ENCODE assay signal across 1 cellular context in genomic region chr12:128818065-128819022, GRCh38.
TF ChIP-seq lines count a peak whose summit lies in the region.

No MANE protein-coding gene starts in this region.

TF ChIP-seq in GM12878, 131 proteins besides CTCF, POLR2A, EP300 and RAD21 (continued from another document and continues in another):
- no peak for TF ChIP-seq ELK1 (IDR thresholded peaks at IDR 0.05; ENCODE audit: low read depth, low read length)
- TF ChIP-seq STAT1 (conservative IDR thresholded peaks at IDR 0.05) = no peak
- TF ChIP-seq TCF3 (IDR thresholded peaks at IDR 0.05; ENCODE audit: borderline replicate concordance, insufficient read depth, low read depth, low read length) = peak; percentile 67; the same call in 1 of the 2 replicates
- TF ChIP-seq ZNF24 (IDR thresholded peaks at IDR 0.05) = no peak
- no peak for TF ChIP-seq IRF4 (IDR thresholded peaks at IDR 0.05; ENCODE audit: low read depth, low read length)
- TF ChIP-seq CEBPZ (IDR thresholded peaks at IDR 0.05; ENCODE audit: low read depth, low read length) = no peak
- no peak for TF ChIP-seq KLF5 (IDR thresholded peaks at IDR 0.05; ENCODE audit: partially characterized antibody)
- no peak for TF ChIP-seq ZZZ3 (IDR thresholded peaks at IDR 0.05; ENCODE audit: control insufficient read depth, insufficient read length, low read depth)
- TF ChIP-seq TCF12 (IDR thresholded peaks at IDR 0.05; ENCODE audit: low read depth, low read length) = 0 out of 2 replicates have a peak, but pooled peaks have one; percentile 41
- TF ChIP-seq ZBED1 (IDR thresholded peaks at IDR 0.05; ENCODE audit: borderline replicate concordance) = no peak
- TF ChIP-seq MYB (IDR thresholded peaks at IDR 0.05; ENCODE audit: borderline replicate concordance, low read depth, low read length) = no peak
- TF ChIP-seq RELA (IDR thresholded peaks at IDR 0.05; ENCODE audit: borderline replicate concordance, partially characterized antibody) = peak; percentile 21
- no peak for TF ChIP-seq FOXK2 (IDR thresholded peaks at IDR 0.05)
- TF ChIP-seq RFX5 (IDR thresholded peaks at IDR 0.05; ENCODE audit: low read depth, low read length) = no peak
- TF ChIP-seq NRF1 (conservative IDR thresholded peaks at IDR 0.05; ENCODE audit: low read depth, low read length) = no peak
- no peak for TF ChIP-seq MTA2 (IDR thresholded peaks at IDR 0.05; ENCODE audit: low read depth)
- TF ChIP-seq CBX3 (IDR thresholded peaks at IDR 0.05; ENCODE audit: borderline replicate concordance, low read depth) = no peak
- TF ChIP-seq ZNF384 (IDR thresholded peaks at IDR 0.05; ENCODE audit: borderline replicate concordance, low read depth, low read length) = 0 out of 2 replicates have a peak, but pooled peaks have one; percentile 42
- TF ChIP-seq IKZF1 (conservative IDR thresholded peaks at IDR 0.05) = no peak; the same call in none of the 2 replicates
- no peak for TF ChIP-seq GATAD2B (conservative IDR thresholded peaks at IDR 0.05; ENCODE audit: low read depth)
- TF ChIP-seq NFXL1 (IDR thresholded peaks at IDR 0.05; ENCODE audit: borderline replicate concordance) = no peak
- no peak for TF ChIP-seq POU2F2 (IDR thresholded peaks at IDR 0.05; ENCODE audit: borderline replicate concordance, low read depth, low read length)
- no peak for TF ChIP-seq SREBF1 (IDR thresholded peaks at IDR 0.05; ENCODE audit: low read length)
- no peak for TF ChIP-seq CREM (IDR thresholded peaks at IDR 0.05; ENCODE audit: low read depth)
- TF ChIP-seq ZBTB11 (CRISPR knock-in tag; IDR thresholded peaks at IDR 0.05) = no peak
- 0 out of 2 replicates have a peak, but pooled peaks have one; percentile 29 for TF ChIP-seq WRNIP1 (IDR thresholded peaks at IDR 0.05; ENCODE audit: borderline replicate concordance, low read depth, low read length)
- TF ChIP-seq MTA3 (IDR thresholded peaks at IDR 0.05; ENCODE audit: borderline replicate concordance, low read length) = peak; percentile 19; the same call in 1 of the 2 replicates
- no peak for TF ChIP-seq CREB1 (IDR thresholded peaks at IDR 0.05; ENCODE audit: low read depth)
- TF ChIP-seq MAX (IDR thresholded peaks at IDR 0.05; ENCODE audit: low read depth, low read length) = no peak
- TF ChIP-seq CBX5 (IDR thresholded peaks at IDR 0.05; ENCODE audit: low read depth) = no peak
- no peak for TF ChIP-seq ATF3 (IDR thresholded peaks at IDR 0.05; ENCODE audit: borderline replicate concordance, extremely low read depth, low read depth, low read length)
- no peak for TF ChIP-seq SMC3 (IDR thresholded peaks at IDR 0.05; ENCODE audit: borderline replicate concordance, low read length)
- TF ChIP-seq JUND (IDR thresholded peaks at IDR 0.05; ENCODE audit: low read depth, low read length) = no peak
- no peak; a peak in 1 of 4 replicates for TF ChIP-seq BHLHE40 (IDR thresholded peaks at IDR 0.05; ENCODE audit: borderline replicate concordance in 1 of 2, low read depth in 2 of 2, low read length in 1 of 2)
- peak; percentile 10; the same call in 1 of the 2 replicates for TF ChIP-seq ATF7 (IDR thresholded peaks at IDR 0.05; ENCODE audit: low read depth)
- no peak for TF ChIP-seq ZNF622 (IDR thresholded peaks at IDR 0.05)
- TF ChIP-seq ATF2 (IDR thresholded peaks at IDR 0.05; ENCODE audit: low read length) = 0 out of 2 replicates have a peak, but pooled peaks have one; percentile 14
- no peak for TF ChIP-seq REST (IDR thresholded peaks at IDR 0.05; ENCODE audit: low read depth, low read length)
- no peak for TF ChIP-seq FOXM1 (IDR thresholded peaks at IDR 0.05; ENCODE audit: low read depth, low read length)
- TF ChIP-seq LARP7 (IDR thresholded peaks at IDR 0.05) = peak; percentile 32; the same call in 1 of the 2 replicates
- no peak for TF ChIP-seq IRF5 (IDR thresholded peaks at IDR 0.05; ENCODE audit: borderline replicate concordance)
- TF ChIP-seq SMAD1 (IDR thresholded peaks at IDR 0.05; ENCODE audit: low read depth, partially characterized antibody) = no peak
- no peak; the same call in 1 of the 2 replicates for TF ChIP-seq PAX5 (IDR thresholded peaks at IDR 0.05; ENCODE audit: borderline replicate concordance, low read depth, low read length)
- no peak for TF ChIP-seq HCFC1 (IDR thresholded peaks at IDR 0.05; ENCODE audit: low read length)
- no peak for TF ChIP-seq DPF2 (IDR thresholded peaks at IDR 0.05)
- no peak for TF ChIP-seq USF2 (IDR thresholded peaks at IDR 0.05; ENCODE audit: borderline replicate concordance, low read depth, low read length)
- no peak for TF ChIP-seq HDAC2 (IDR thresholded peaks at IDR 0.05)
- TF ChIP-seq MEF2A (IDR thresholded peaks at IDR 0.05; ENCODE audit: insufficient read depth, low read depth, low read length) = no peak
- TF ChIP-seq BMI1 (IDR thresholded peaks at IDR 0.05; ENCODE audit: borderline replicate concordance) = no peak
- no peak; the same call in 1 of the 2 replicates for TF ChIP-seq TBL1XR1 (IDR thresholded peaks at IDR 0.05; ENCODE audit: low read depth, low read length)
- no peak for TF ChIP-seq YBX1 (IDR thresholded peaks at IDR 0.05)
